ENCODE assay signal across 9 cellular contexts in the genomic region with DNA sequence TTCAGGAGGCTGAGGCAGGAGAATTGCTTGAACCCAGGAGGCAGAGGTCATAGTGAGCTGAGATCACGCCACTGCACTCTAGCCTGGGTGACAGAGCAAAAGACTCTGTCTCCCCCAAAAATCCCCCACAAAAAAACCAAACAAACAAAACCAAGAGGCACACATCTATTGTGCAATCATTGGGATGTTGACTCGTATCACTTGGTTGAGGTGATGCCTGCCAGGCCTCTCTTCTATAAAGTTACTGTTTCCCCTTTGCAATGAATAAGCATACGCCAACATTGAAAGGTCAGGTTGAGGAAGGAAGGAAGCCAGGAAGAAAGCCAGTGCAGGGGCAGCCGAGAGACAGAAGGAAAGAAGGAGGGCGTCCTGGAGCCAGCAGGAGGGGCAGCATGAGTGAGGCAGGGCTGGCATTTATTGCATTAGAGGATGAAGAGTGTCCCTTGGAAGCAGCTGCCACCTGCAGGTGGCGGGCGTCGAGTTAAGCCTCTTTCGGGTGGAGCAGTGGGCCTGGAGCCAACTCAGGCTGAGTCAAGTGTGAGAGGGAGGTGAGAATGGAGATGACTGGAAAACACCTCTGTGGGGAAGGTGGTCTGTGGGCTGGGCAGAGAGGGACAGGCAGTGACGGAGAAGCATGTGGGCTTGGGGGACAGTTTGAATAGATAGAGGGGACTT. TPM values are rescaled to one million over a fixed set of nuclear protein-coding genes. Genes with fewer than 3 reads are reported as not detected.
DNase-seq lines count a peak whose midpoint lies in the region; ATAC-seq and TF ChIP-seq lines count a peak whose summit lies in the region.
"Had no signal": no experiment of that assay in that cellular context is flagged by ENCODE, and none has a peak within 500 bp of the region (broad histone marks: within the 10 kb centered on the region; RNA-seq: fewer than 3 reads in every experiment).

No MANE protein-coding gene starts in this region.

- peak overlapping the region; percentile 36 for H3K27ac Mint-ChIP-seq in activated naive CD8-positive, alpha-beta T cell treated with anti-CD3 and anti-CD28 coated beads, Interleukin-2, amount 10 ng/mL, durations not matched to agents 7 days and 5 days
- peak overlapping the region in 2 of 7 donors; percentile 72 to 76 for H3K27ac Mint-ChIP-seq in CD4-positive, alpha-beta memory T cell

- TF ChIP-seq RAD21 in liver (IDR thresholded peaks at IDR 0.05) = peak; percentile 17 to 51

- H3K4me1 ChIP-seq in liver (ENCODE audit: control insufficient read depth in 4 of 4, insufficient read depth in 4 of 4, low read length in 3 of 4) (peaks cover 0 to 19% (median 14%) of the 10 kb centered on the region in 4 donors), stomach smooth muscle (ENCODE audit: control insufficient read depth, insufficient read depth, low read length) (peaks cover 47% of the 10 kb centered on the region)
- H3K4me1 ChIP-seq in CD4-positive, alpha-beta memory T cell (ENCODE audit: insufficient read depth, low read length) = no peaks in the 10 kb centered on the region

- no peak overlapping the region for H3K27ac ChIP-seq in liver (ENCODE audit: low read depth in 1 of 2, low read length in 2 of 2)
- H3K27ac ChIP-seq in stomach smooth muscle (ENCODE audit: low read length) = peak overlapping the region; percentile 41
- H3K27ac ChIP-seq in CD4-positive, alpha-beta memory T cell (ENCODE audit: low read depth, low read length) = no peak overlapping the region

- peak; percentile 42 to 55 for DNase-seq in AML-193 (lab: John Stamatoyannopoulos, UW)
- peak; percentile 69 for DNase-seq in GM20000 (ENCODE audit: low spot score)
- peak; percentile 79 for DNase-seq in NCI-H345 treated with DMSO at 0.1 percent for 48 hours (lab: John Stamatoyannopoulos, UW; ENCODE audit: unreplicated experiment)
- DNase-seq in activated naive CD8-positive, alpha-beta T cell treated with anti-CD3 and anti-CD28 coated beads, Interleukin-2, amount 10 ng/mL, durations not matched to agents 7 days and 5 days = no peak
- DNase-seq in CD4-positive, alpha-beta memory T cell = no peak

- H3K27me3 ChIP-seq in liver (ENCODE audit: control insufficient read depth in 4 of 4, insufficient read depth in 4 of 4, low read length in 3 of 4) (no peaks in the 10 kb centered on the region), stomach smooth muscle (ENCODE audit: control insufficient read depth in 1 of 2, insufficient read depth in 2 of 2, low read length in 2 of 2) (no peaks in the 10 kb centered on the region)
- no peaks in the 10 kb centered on the region for H3K27me3 ChIP-seq in CD4-positive, alpha-beta memory T cell (ENCODE audit: insufficient read depth, low read length)

- CTCF ChIA-PET in CD4-positive, alpha-beta memory T cell (lab: Charles Lee; ENCODE audit: partially characterized antibody) = interaction anchor here (0.9 to 1.3 kb wide), 2 partner anchors 8 to 81 kb away, joined by 3 read pairs; no protein-coding TSS in a partner anchor

- H3K9ac ChIP-seq in liver (ENCODE audit: low read depth in 1 of 2, low read length in 2 of 2) (no peak overlapping the region), stomach smooth muscle (ENCODE audit: low read length in 2 of 2) (no peak overlapping the region)

- no peaks in the 10 kb centered on the region for H3K9me3 Mint-ChIP-seq in activated naive CD8-positive, alpha-beta T cell treated with anti-CD3 and anti-CD28 coated beads, Interleukin-2, amount 10 ng/mL, durations not matched to agents 7 days and 5 days
- no peaks in the 10 kb centered on the region for H3K9me3 Mint-ChIP-seq in CD4-positive, alpha-beta memory T cell
- H3K9me3 Mint-ChIP-seq: central memory CD8-positive, alpha-beta T cell had no signal

- no peak overlapping the region for H3K4me3 Mint-ChIP-seq in activated naive CD8-positive, alpha-beta T cell treated with anti-CD3 and anti-CD28 coated beads, Interleukin-2, amount 10 ng/mL, durations not matched to agents 7 days and 5 days
- H3K4me3 Mint-ChIP-seq in CD4-positive, alpha-beta memory T cell = no peak overlapping the region
- H3K4me3 Mint-ChIP-seq: central memory CD8-positive, alpha-beta T cell had no signal

- no peaks in the 10 kb centered on the region for H3K36me3 Mint-ChIP-seq in activated naive CD8-positive, alpha-beta T cell treated with anti-CD3 and anti-CD28 coated beads, Interleukin-2, amount 10 ng/mL, durations not matched to agents 7 days and 5 days
- no peaks in the 10 kb centered on the region for H3K36me3 Mint-ChIP-seq in CD4-positive, alpha-beta memory T cell

- no peak overlapping the region for H3K4me3 ChIP-seq in liver (ENCODE audit: low read depth in 1 of 3, low read length in 3 of 3)
- H3K4me3 ChIP-seq in stomach smooth muscle (ENCODE audit: low read length in 2 of 2) = no peak overlapping the region
- H3K4me3 ChIP-seq in CD4-positive, alpha-beta memory T cell (ENCODE audit: low read length in 2 of 2) = no peak overlapping the region

- ATAC-seq in activated naive CD8-positive, alpha-beta T cell treated with anti-CD3 and anti-CD28 coated beads, Interleukin-2, amount 10 ng/mL, durations not matched to agents 7 days and 5 days (ENCODE audit: low read depth) = peak; percentile 34
- no peak for ATAC-seq in HG03439 (IDR thresholded peaks at IDR 0.05; ENCODE audit: unreplicated experiment)

- POLR2A ChIA-PET in activated naive CD8-positive, alpha-beta T cell treated with anti-CD3 and anti-CD28 coated beads, Interleukin-2, amount 10 ng/mL, durations not matched to agents 7 days and 5 days (lab: Charles Lee) = interaction anchor here (0.8 kb wide), 1 partner anchor 23 kb away, joined by 3 read pairs; no protein-coding TSS in a partner anchor
- POLR2A ChIA-PET in CD4-positive, alpha-beta memory T cell (lab: Charles Lee; ENCODE audit: partially characterized antibody) = no interaction called here

- H3K36me3 ChIP-seq in liver (ENCODE audit: control insufficient read depth in 4 of 4, insufficient read depth in 3 of 4, low read depth in 1 of 4, low read length in 3 of 4) (no peaks in the 10 kb centered on the region), stomach smooth muscle (ENCODE audit: control insufficient read depth in 2 of 2, insufficient read depth in 2 of 2, low read length in 2 of 2) (no peaks in the 10 kb centered on the region)
- no peaks in the 10 kb centered on the region for H3K36me3 ChIP-seq in CD4-positive, alpha-beta memory T cell (ENCODE audit: insufficient read depth, low read length)

- peaks cover 6% of the 10 kb centered on the region for H3K4me1 Mint-ChIP-seq in activated naive CD8-positive, alpha-beta T cell treated with anti-CD3 and anti-CD28 coated beads, Interleukin-2, amount 10 ng/mL, durations not matched to agents 7 days and 5 days
- H3K4me1 Mint-ChIP-seq in CD4-positive, alpha-beta memory T cell = peaks cover 0 to 10% (median 1%) of the 10 kb centered on the region in 4 donors

- H3K9me3 ChIP-seq in liver (ENCODE audit: control insufficient read depth in 4 of 4, low read length in 3 of 4) = no peaks in the 10 kb centered on the region
- no peaks in the 10 kb centered on the region for H3K9me3 ChIP-seq in stomach smooth muscle (ENCODE audit: control insufficient read depth in 2 of 2, low read length in 2 of 2)
- H3K9me3 ChIP-seq in CD4-positive, alpha-beta memory T cell (ENCODE audit: control insufficient read depth in 1 of 2, low read length in 2 of 2) = no peaks in the 10 kb centered on the region

- intact Hi-C loops in CD4-positive, alpha-beta memory T cell (cut with micrococcal nuclease) = no loop called here

- peaks cover 10% of the 10 kb centered on the region for H3K27me3 Mint-ChIP-seq in activated naive CD8-positive, alpha-beta T cell treated with anti-CD3 and anti-CD28 coated beads, Interleukin-2, amount 10 ng/mL, durations not matched to agents 7 days and 5 days
- peaks cover 0 to 6% of the 10 kb centered on the region in 2 donors for H3K27me3 Mint-ChIP-seq in CD4-positive, alpha-beta memory T cell

- TF ChIP-seq CTCF in GM20000 (IDR thresholded peaks at IDR 0.05; ENCODE audit: extremely low read depth, missing control alignments) = peak; percentile 37
- TF ChIP-seq CTCF in liver (IDR thresholded peaks at IDR 0.05; ENCODE audit: low read depth, low read length, missing input control) = peak; percentile 8

- 29% methylated on average over 10 of the region's 10 CpGs for WGBS in liver

TF ChIP-seq in liver, 16 proteins besides CTCF, POLR2A, EP300 and RAD21 (continues in another document):
- peak; percentile 13 for TF ChIP-seq FOXA2 (IDR thresholded peaks at IDR 0.05)
- TF ChIP-seq EGR1 (IDR thresholded peaks at IDR 0.05; ENCODE audit: low read depth in 2 of 2) = no peak
- TF ChIP-seq HNF4A (conservative IDR thresholded peaks at IDR 0.05) = peak in 1 of 2 donors; percentile 12
- no peak for TF ChIP-seq HNF4G (IDR thresholded peaks at IDR 0.05)
- no peak for TF ChIP-seq ZBTB33 (IDR thresholded peaks at IDR 0.05)

RNA-seq across cellular contexts. Expression of gene CSPG4, which starts 8.3 kb away (rescaled TPM):
- total RNA-seq in activated naive CD8-positive, alpha-beta T cell treated with anti-CD3 and anti-CD28 coated beads, Interleukin-2, amount 10 ng/mL, durations not matched to agents 7 days and 5 days = not detected
- 1 to 10 TPM; 1.2 to 1.5 TPM for total RNA-seq in liver
- under 1 TPM; 0.07 to 0.36 TPM for polyA plus RNA-seq in liver
- not detected for total RNA-seq in CD4-positive, alpha-beta memory T cell
- polyA plus RNA-seq in CD4-positive, alpha-beta memory T cell = not detected

Comparison
In these comparisons a context has a peak if more than half of its experiments do, and no peak if none do; other contexts are left out.
1. DNase-seq: peak in AML-193 (2 of 2), GM20000 (single experiment) and NCI-H345 treated with DMSO at 0.1 percent for 48 hours (single experiment); none in activated naive CD8-positive, alpha-beta T cell treated with anti-CD3 and anti-CD28 coated beads, Interleukin-2, amount 10 ng/mL, durations not matched to agents 7 days and 5 days (single experiment) and CD4-positive, alpha-beta memory T cell (0 of 5).